In the genomic region with DNA sequence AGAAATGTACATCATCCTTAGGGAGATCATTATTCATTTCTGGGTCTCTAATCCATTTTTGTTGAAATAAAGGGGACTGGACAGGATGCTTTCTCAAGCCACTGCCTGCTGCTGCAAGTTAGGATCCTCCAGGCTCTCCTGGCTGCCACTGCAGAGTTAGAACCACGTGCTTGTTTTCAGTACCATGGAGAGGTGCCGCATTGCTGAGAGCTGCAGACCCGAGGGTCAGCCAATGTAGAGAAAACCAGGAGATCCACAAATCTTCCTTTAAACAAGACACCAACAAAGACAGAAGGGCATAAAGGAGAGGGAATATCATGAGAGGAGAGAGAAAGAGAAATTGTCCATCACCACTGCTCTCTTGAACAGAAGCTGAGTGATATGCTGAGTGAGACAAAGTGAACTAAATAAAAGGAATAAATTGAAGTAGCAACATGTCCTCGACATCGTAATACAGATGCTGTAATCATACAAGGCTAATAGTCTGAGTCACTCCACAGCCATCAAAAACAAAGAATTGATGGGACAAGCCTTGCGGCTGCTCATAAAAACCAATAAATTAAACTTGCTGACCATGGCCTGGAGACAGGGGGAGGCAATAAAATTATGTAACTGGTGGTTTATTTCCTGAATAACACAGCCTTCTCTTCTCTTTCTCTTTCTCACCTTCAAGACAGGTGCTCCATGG, we compare ENCODE assay signal across 9 cellular contexts.
DNase-seq lines count a peak whose midpoint lies in the region; TF ChIP-seq lines count a peak whose summit lies in the region.
"Had no signal": no experiment of that assay in that cellular context is flagged by ENCODE, and none has a peak within 500 bp of the region (broad histone marks: within the 10 kb centered on the region; RNA-seq: fewer than 3 reads in every experiment).

No MANE protein-coding gene starts in this region.

- no peak overlapping the region for H2AFZ ChIP-seq in GM23248
- H2AFZ ChIP-seq in neural cell (ENCODE audit: low read depth, low read length), result no peak overlapping the region

- WGBS in GM23248 (ENCODE audit: low coverage in 1 of 2, low lambda C conversion rate in 2 of 2, missing lambda C conversion rate in 2 of 2), 2 experiments, result 24 to 33% methylated on average over 6 of the region's 6 CpGs

- H4K20me1 ChIP-seq in GM23248 (ENCODE audit: insufficient read depth), result no peaks in the 10 kb centered on the region
- no peaks in the 10 kb centered on the region for H4K20me1 ChIP-seq in neural cell (ENCODE audit: insufficient read depth)

- H3K4me3 ChIP-seq in GM23248 (no peak overlapping the region), neural cell (ENCODE audit: low read length) (no peak overlapping the region)

- H3K9me2 ChIP-seq in GM23248 (ENCODE audit: insufficient read depth) (no peaks in the 10 kb centered on the region), neural cell (ENCODE audit: insufficient read depth, low read length) (no peaks in the 10 kb centered on the region)

- H3K27me3 ChIP-seq in GM23248 (replicated peaks; ENCODE audit: insufficient read depth) (no peaks in the 10 kb centered on the region), neural cell (ENCODE audit: insufficient read depth, low read depth, low read length) (no peaks in the 10 kb centered on the region)

- H3K4me2 ChIP-seq in GM23248 (ENCODE audit: unreplicated experiment) (no peak overlapping the region), neural cell (ENCODE audit: low read length) (no peak overlapping the region)

- H3K79me2 ChIP-seq in GM23248 (ENCODE audit: insufficient read depth), result no peaks in the 10 kb centered on the region
- no peaks in the 10 kb centered on the region for H3K79me2 ChIP-seq in neural cell (replicated peaks; ENCODE audit: insufficient read depth, low read length)

- H3K4me1 ChIP-seq in GM23248 (ENCODE audit: insufficient read depth), result no peaks in the 10 kb centered on the region

- H3K4me1 Mint-ChIP-seq in type B pancreatic cell (ENCODE audit: unreplicated experiment), result no peaks in the 10 kb centered on the region
- H3K4me1 Mint-ChIP-seq: IgD-negative memory B cell had no signal

- H3K4me3 Mint-ChIP-seq in type B pancreatic cell, result no peak overlapping the region
- H3K4me3 Mint-ChIP-seq: IgD-negative memory B cell had no signal

- in situ Hi-C loops in GM23248 (cut with MboI), result no loop called here

- H3K27ac ChIP-seq in GM23248 (no peak overlapping the region), neural cell (ENCODE audit: low read length) (no peak overlapping the region)

- no peak overlapping the region for H3K27ac Mint-ChIP-seq in type B pancreatic cell

- no peaks in the 10 kb centered on the region for H3K9me3 Mint-ChIP-seq in type B pancreatic cell

- H3K27me3 Mint-ChIP-seq in type B pancreatic cell, result no peaks in the 10 kb centered on the region
- H3K27me3 Mint-ChIP-seq: IgD-negative memory B cell had no signal

- no peaks in the 10 kb centered on the region for H3K9me3 ChIP-seq in GM23248 (ENCODE audit: low read depth)
- no peaks in the 10 kb centered on the region for H3K9me3 ChIP-seq in neural cell (ENCODE audit: low read length)

- no peak for TF ChIP-seq RAD21 in neural cell (conservative IDR thresholded peaks at IDR 0.05)

- DNase-seq in GM23248, result peak; percentile 47
- peak; percentile 22 for DNase-seq in NAMALWA (ENCODE audit: low spot score)
- peak; percentile 74 for DNase-seq in ecto neural progenitor cell (ENCODE audit: low spot score)
- no peak for DNase-seq in NCI-H1694 (lab: John Stamatoyannopoulos, UW)
- DNase-seq in activated CD4-positive, alpha-beta T cell treated with anti-CD3 and anti-CD28 coated beads, Interleukin-2, amount 50 U/mL, for 4 hours, result no peak
- no peak for DNase-seq in type B pancreatic cell (ENCODE audit: extremely low spot score, unreplicated experiment)
- DNase-seq: activated CD8-positive, alpha-beta memory T cell treated with anti-CD3 and anti-CD28 coated beads for 24 hours had no signal

- H3K9ac ChIP-seq in GM23248, result no peak overlapping the region
- no peak overlapping the region for H3K9ac ChIP-seq in neural cell (ENCODE audit: low read length)

- no peaks in the 10 kb centered on the region for H3F3A ChIP-seq in GM23248 (ENCODE audit: insufficient read depth)
- H3F3A ChIP-seq in neural cell (ENCODE audit: insufficient read depth, low read length, poor library complexity, severe bottlenecking), result no peaks in the 10 kb centered on the region

- no peak for TF ChIP-seq CTCF in neural cell (IDR thresholded peaks at IDR 0.05; ENCODE audit: poor library complexity, severe bottlenecking)
- TF ChIP-seq CTCF in type B pancreatic cell (conservative IDR thresholded peaks at IDR 0.05), result no peak

- TF ChIP-seq EP300 in neural cell (conservative IDR thresholded peaks at IDR 0.05; ENCODE audit: poor library complexity, severe bottlenecking), result no peak

- H3K36me3 Mint-ChIP-seq in type B pancreatic cell, result no peaks in the 10 kb centered on the region

- H3K36me3 ChIP-seq in GM23248 (ENCODE audit: low read depth) (no peaks in the 10 kb centered on the region), neural cell (ENCODE audit: insufficient read depth, low read length) (no peaks in the 10 kb centered on the region)

TF ChIP-seq in neural cell, 6 proteins besides CTCF, POLR2A, EP300 and RAD21:
- no peak for TF ChIP-seq TAF1 (IDR thresholded peaks at IDR 0.05; ENCODE audit: low read depth)
- TF ChIP-seq, protein P1, sequence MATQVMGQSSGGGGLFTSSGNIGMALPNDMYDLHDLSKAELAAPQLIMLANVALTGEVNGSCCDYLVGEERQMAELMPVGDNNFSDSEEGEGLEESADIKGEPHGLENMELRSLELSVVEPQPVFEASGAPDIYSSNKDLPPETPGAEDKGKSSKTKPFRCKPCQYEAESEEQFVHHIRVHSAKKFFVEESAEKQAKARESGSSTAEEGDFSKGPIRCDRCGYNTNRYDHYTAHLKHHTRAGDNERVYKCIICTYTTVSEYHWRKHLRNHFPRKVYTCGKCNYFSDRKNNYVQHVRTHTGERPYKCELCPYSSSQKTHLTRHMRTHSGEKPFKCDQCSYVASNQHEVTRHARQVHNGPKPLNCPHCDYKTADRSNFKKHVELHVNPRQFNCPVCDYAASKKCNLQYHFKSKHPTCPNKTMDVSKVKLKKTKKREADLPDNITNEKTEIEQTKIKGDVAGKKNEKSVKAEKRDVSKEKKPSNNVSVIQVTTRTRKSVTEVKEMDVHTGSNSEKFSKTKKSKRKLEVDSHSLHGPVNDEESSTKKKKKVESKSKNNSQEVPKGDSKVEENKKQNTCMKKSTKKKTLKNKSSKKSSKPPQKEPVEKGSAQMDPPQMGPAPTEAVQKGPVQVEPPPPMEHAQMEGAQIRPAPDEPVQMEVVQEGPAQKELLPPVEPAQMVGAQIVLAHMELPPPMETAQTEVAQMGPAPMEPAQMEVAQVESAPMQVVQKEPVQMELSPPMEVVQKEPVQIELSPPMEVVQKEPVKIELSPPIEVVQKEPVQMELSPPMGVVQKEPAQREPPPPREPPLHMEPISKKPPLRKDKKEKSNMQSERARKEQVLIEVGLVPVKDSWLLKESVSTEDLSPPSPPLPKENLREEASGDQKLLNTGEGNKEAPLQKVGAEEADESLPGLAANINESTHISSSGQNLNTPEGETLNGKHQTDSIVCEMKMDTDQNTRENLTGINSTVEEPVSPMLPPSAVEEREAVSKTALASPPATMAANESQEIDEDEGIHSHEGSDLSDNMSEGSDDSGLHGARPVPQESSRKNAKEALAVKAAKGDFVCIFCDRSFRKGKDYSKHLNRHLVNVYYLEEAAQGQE (IDR thresholded peaks at IDR 0.05; ENCODE audit: borderline replicate concordance), result peak; percentile 68
- no peak for TF ChIP-seq EZH2 (IDR thresholded peaks at IDR 0.05; ENCODE audit: borderline replicate concordance, insufficient read depth, low read length, poor library complexity, severe bottlenecking)

Comparison
In these comparisons a context has a peak if more than half of its experiments do, and no peak if none do; other contexts are left out.
1. DNase-seq: peak in GM23248 (single experiment), NAMALWA (single experiment) and ecto neural progenitor cell (single experiment); none in NCI-H1694 (single experiment), activated CD4-positive, alpha-beta T cell treated with anti-CD3 and anti-CD28 coated beads, Interleukin-2, amount 50 U/mL, for 4 hours (0 of 2) and type B pancreatic cell (single experiment).